In genomic region chr12:3337944-3338343, GRCh38 we compare ENCODE assay signal across 2 cellular contexts.
TF ChIP-seq lines count a peak whose summit lies in the region.

No MANE protein-coding gene starts in this region.

TF ChIP-seq in HepG2, 621 proteins besides CTCF, POLR2A, EP300 and RAD21:
- peak; percentile 52 for TF ChIP-seq RARA (CRISPR knock-in tag; IDR thresholded peaks at IDR 0.05)
- no peak for TF ChIP-seq HNRNPH1 (optimal IDR thresholded peaks at IDR 0.05; ENCODE audit: low read depth, low read length)
- no peak for TF ChIP-seq BRD4 (CRISPR knock-in tag; IDR thresholded peaks at IDR 0.05)
- no peak for TF ChIP-seq ZGPAT (CRISPR knock-in tag; IDR thresholded peaks at IDR 0.05)
- TF ChIP-seq TBX3 (IDR thresholded peaks at IDR 0.05; ENCODE audit: borderline replicate concordance): no peak
- no peak for TF ChIP-seq NR0B2 (CRISPR knock-in tag; IDR thresholded peaks at IDR 0.05)
- no peak for TF ChIP-seq HMGXB3 (CRISPR knock-in tag; IDR thresholded peaks at IDR 0.05; ENCODE audit: borderline replicate concordance)
- peak; percentile 97 for TF ChIP-seq BCL6 (CRISPR knock-in tag; IDR thresholded peaks at IDR 0.05)
- no peak for TF ChIP-seq ZNF567 (CRISPR knock-in tag; IDR thresholded peaks at IDR 0.05; ENCODE audit: borderline replicate concordance)
- TF ChIP-seq KDM4B (CRISPR knock-in tag; IDR thresholded peaks at IDR 0.05): no peak

TF ChIP-seq in HCT116, 20 proteins besides CTCF, POLR2A, EP300 and RAD21:
- TF ChIP-seq ZNF274 (IDR thresholded peaks at IDR 0.05; ENCODE audit: low read depth, low read length): no peak
- TF ChIP-seq CBX3 (IDR thresholded peaks at IDR 0.05; ENCODE audit: low read depth): no peak
- TF ChIP-seq ZBTB33 (IDR thresholded peaks at IDR 0.05; ENCODE audit: extremely low read depth, insufficient replicate concordance, low read length): no peak
- TF ChIP-seq REST (IDR thresholded peaks at IDR 0.05; ENCODE audit: low read depth): no peak
- TF ChIP-seq YY1 (IDR thresholded peaks at IDR 0.05; ENCODE audit: extremely low read depth, insufficient replicate concordance, low read depth, low read length): no peak
- no peak for TF ChIP-seq SP1 (IDR thresholded peaks at IDR 0.05; ENCODE audit: low read depth)
- no peak for TF ChIP-seq ZFX (IDR thresholded peaks at IDR 0.05)
- TF ChIP-seq JUND (IDR thresholded peaks at IDR 0.05): no peak
- no peak for TF ChIP-seq ATF3 (IDR thresholded peaks at IDR 0.05)
- TF ChIP-seq EGR1 (IDR thresholded peaks at IDR 0.05; ENCODE audit: low read depth): no peak
- TF ChIP-seq FOSL1 (IDR thresholded peaks at IDR 0.05; ENCODE audit: low read depth): no peak
- no peak for TF ChIP-seq TCF7L2 (IDR thresholded peaks at IDR 0.05; ENCODE audit: borderline replicate concordance, extremely low read depth, insufficient read depth, insufficient read length)
- no peak for TF ChIP-seq SIN3A (IDR thresholded peaks at IDR 0.05; ENCODE audit: low read depth)
- no peak for TF ChIP-seq SRF (IDR thresholded peaks at IDR 0.05; ENCODE audit: low read depth)
- no peak for TF ChIP-seq CEBPB (IDR thresholded peaks at IDR 0.05; ENCODE audit: low read depth)
- no peak for TF ChIP-seq MAX (IDR thresholded peaks at IDR 0.05)
- no peak for TF ChIP-seq EZH2 (IDR thresholded peaks at IDR 0.05)
